Comparison of ENCODE assay signal across 8 cellular contexts in genomic region chr7:115340828-115341227, GRCh38.
DNase-seq lines count a peak whose midpoint lies in the region; ATAC-seq, FAIRE-seq and TF ChIP-seq lines count a peak whose summit lies in the region.

No MANE protein-coding gene starts in this region.

- no peaks in the 10 kb centered on the region for H3K4me1 ChIP-seq in kidney (ENCODE audit: control insufficient read depth in 1 of 2, insufficient read depth in 1 of 2, low read depth in 1 of 2, low read length in 2 of 2)

- no peak overlapping the region for H3K9ac ChIP-seq in kidney (ENCODE audit: low read length in 2 of 2)

- no peaks in the 10 kb centered on the region for H3K9me3 ChIP-seq in kidney (ENCODE audit: control insufficient read depth in 1 of 2, low read length in 2 of 2)

- H3K4me3 ChIP-seq in kidney (ENCODE audit: low read length in 2 of 2) = no peak overlapping the region

- FAIRE-seq in kidney (lab: Jason Lieb, UNC) = no peak

- no peak for TF ChIP-seq CTCF in kidney (IDR thresholded peaks at IDR 0.05; ENCODE audit: borderline replicate concordance, extremely low read depth, insufficient read depth)

- no peak overlapping the region for H3K27ac ChIP-seq in kidney (ENCODE audit: low read depth in 2 of 2, low read length in 2 of 2)

- peak; percentile 54 for ATAC-seq in GM18511 (IDR thresholded peaks at IDR 0.05; ENCODE audit: unreplicated experiment)
- no peak for ATAC-seq in GM18907 (IDR thresholded peaks at IDR 0.05; ENCODE audit: unreplicated experiment)
- no peak for ATAC-seq in HG02938 (IDR thresholded peaks at IDR 0.05; ENCODE audit: unreplicated experiment)

- no peaks in the 10 kb centered on the region for H3K36me3 ChIP-seq in kidney (ENCODE audit: control insufficient read depth in 1 of 2, insufficient read depth in 2 of 2, low read length in 2 of 2)

- DNase-seq in AG08395 (ENCODE audit: low spot score) = peak; percentile 62
- DNase-seq in NCI-H226 = peak; percentile 60
- DNase-seq in fibroblast of peridontal ligament (ENCODE audit: extremely low read depth) = peak; percentile 86
- DNase-seq in NCI-H1105 (lab: John Stamatoyannopoulos, UW) = no peak
- DNase-seq in kidney = no peak

- intact Hi-C loops in kidney (cut with DNase I) = no loop called here

Comparison
In these comparisons a context has a peak if more than half of its experiments do, and no peak if none do; other contexts are left out.
1. DNase-seq: peak in AG08395 (single experiment), NCI-H226 (single experiment) and fibroblast of peridontal ligament (single experiment); none in NCI-H1105 (single experiment) and kidney (single experiment).